Comparison of ENCODE assay signal across 8 cellular contexts in the genomic region with DNA sequence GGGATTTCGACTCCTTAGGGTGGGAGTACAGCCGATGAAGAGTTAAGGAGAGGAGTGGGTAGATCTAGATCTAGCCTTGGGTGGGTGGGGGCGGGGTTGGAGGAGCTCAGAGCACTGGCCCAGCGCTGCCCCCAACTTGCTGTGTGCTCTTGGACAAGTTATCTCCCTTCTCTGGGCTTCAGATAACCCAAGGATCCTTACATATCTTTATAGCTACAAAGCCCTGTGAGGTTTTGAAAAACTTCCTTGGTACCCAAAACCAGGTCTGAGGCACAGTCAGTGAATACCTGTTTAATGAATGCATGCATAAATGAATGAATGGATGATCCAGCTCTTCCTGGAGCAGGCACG. TPM values are rescaled to one million over a fixed set of nuclear protein-coding genes. Genes with fewer than 3 reads are reported as not detected.
DNase-seq lines count a peak whose midpoint lies in the region; ATAC-seq and TF ChIP-seq lines count a peak whose summit lies in the region.

No MANE protein-coding gene starts in this region.

- peaks cover 33% of the 10 kb centered on the region for H4K20me1 ChIP-seq in neural progenitor cell (ENCODE audit: low read depth)

- TF ChIP-seq CTCF in CD14-positive monocyte (IDR thresholded peaks at IDR 0.05): no peak
- TF ChIP-seq CTCF in neural progenitor cell (IDR thresholded peaks at IDR 0.05): no peak

- H3F3A ChIP-seq in neural progenitor cell (ENCODE audit: low read depth): peaks cover 16% of the 10 kb centered on the region

- POLR2A ChIA-PET in HEK293T (lab: Yijun Ruan, JAX): no interaction called here

- H2AFZ ChIP-seq in neural progenitor cell (replicated peaks): no peak overlapping the region

- H3K79me2 ChIP-seq in neural progenitor cell (ENCODE audit: low read depth): peaks cover 36% of the 10 kb centered on the region

- H3K9me3 ChIP-seq in MG63 (no peaks in the 10 kb centered on the region), ectodermal cell (ENCODE audit: control insufficient read depth, low read length) (no peaks in the 10 kb centered on the region), neural progenitor cell (ENCODE audit: low read depth) (no peaks in the 10 kb centered on the region)

- CTCF ChIA-PET in HEK293T (lab: Yijun Ruan, JAX): no interaction called here

- H3K36me3 ChIP-seq in MG63 (peaks cover 26% of the 10 kb centered on the region), ectodermal cell (ENCODE audit: control insufficient read depth, insufficient read depth, low read length) (peaks cover 3% of the 10 kb centered on the region), neural progenitor cell (peaks cover 5% of the 10 kb centered on the region)

- 57 to 58% methylated on average over 4 to 5 of the region's 5 CpGs for WGBS in ectodermal cell, 2 experiments

- H3K27me3 Mint-ChIP-seq in CD14-positive monocyte (ENCODE audit: low read depth in 3 of 3) (no peaks in the 10 kb centered on the region), neural progenitor cell (ENCODE audit: insufficient read depth, low read depth) (no peaks in the 10 kb centered on the region)

- no peak for ATAC-seq in HG02759 (IDR thresholded peaks at IDR 0.05; ENCODE audit: unreplicated experiment)

- H3K36me3 Mint-ChIP-seq in CD14-positive monocyte (peaks cover 4 to 6% of the 10 kb centered on the region in 2 donors), neural progenitor cell (peaks cover 6% of the 10 kb centered on the region)

- intact Hi-C loops in CD14-positive monocyte (cut with micrococcal nuclease): loop anchor here (5.0 to 10.0 kb wide), 2 partner anchors 327 to 495 kb away; a partner anchor contains a TSS

- H3K9ac ChIP-seq in neural progenitor cell: no peak overlapping the region

- H3K27ac ChIP-seq in ectodermal cell (ENCODE audit: insufficient read depth, low read depth, low read length, poor library complexity, severe bottlenecking) (no peak overlapping the region), neural progenitor cell (no peak overlapping the region)

- H3K4me1 Mint-ChIP-seq in CD14-positive monocyte: peaks cover 39% of the 10 kb centered on the region
- H3K4me1 Mint-ChIP-seq in neural progenitor cell: peaks cover 45% of the 10 kb centered on the region

- H3K4me1 ChIP-seq in ectodermal cell (ENCODE audit: control insufficient read depth, insufficient read depth, low read length) (no peaks in the 10 kb centered on the region), neural progenitor cell (peaks cover 32% of the 10 kb centered on the region)

- H3K4me3 Mint-ChIP-seq in CD14-positive monocyte (peak overlapping the region; percentile 72 to 80), neural progenitor cell (peak overlapping the region; percentile 83)

- H3K27me3 ChIP-seq in MG63 (no peaks in the 10 kb centered on the region), ectodermal cell (ENCODE audit: control insufficient read depth, insufficient read depth, low read length, poor library complexity, severe bottlenecking) (no peaks in the 10 kb centered on the region), neural progenitor cell (peaks cover 15% of the 10 kb centered on the region)

- H3K4me3 ChIP-seq in MG63 (peak overlapping the region; percentile 76), ectodermal cell (ENCODE audit: insufficient read depth, low read depth, low read length) (peak overlapping the region; percentile 59), neural progenitor cell (peak overlapping the region; percentile 52)

- H3K4me2 ChIP-seq in neural progenitor cell: peak overlapping the region; percentile 83

- DNase-seq in CD14-positive monocyte (ENCODE audit: low spot score) (no peak), MG63 (no peak), neural progenitor cell (ENCODE audit: low spot score) (no peak), iPS-NIHi11 (ENCODE audit: low spot score) (no peak), HEK293T (ENCODE audit: extremely low spot score) (no peak), NCI-H1694 treated with DMSO at 0.1 percent for 48 hours (lab: John Stamatoyannopoulos, UW) (no peak)

- H3K9me3 Mint-ChIP-seq in CD14-positive monocyte (no peaks in the 10 kb centered on the region), neural progenitor cell (no peaks in the 10 kb centered on the region)

- H3K27ac Mint-ChIP-seq in CD14-positive monocyte: peak overlapping the region in 2 of 7 donors; percentile 37 to 80
- peak overlapping the region; percentile 25 for H3K27ac Mint-ChIP-seq in neural progenitor cell

TF ChIP-seq in HEK293T, 16 proteins besides CTCF, POLR2A, EP300 and RAD21:
- no peak for TF ChIP-seq FOXA1 (IDR thresholded peaks at IDR 0.05)

RNA-seq across cellular contexts. Expression of a gene that starts 1.3 kb away (rescaled TPM):
- polyA plus RNA-seq in CD14-positive monocyte: 10 to 100 TPM; 22.7 to 23.6 TPM
- 471 and 646 TPM in 2 replicates for total RNA-seq in MG63 (2014; rRNA removed; shearing (Covaris generic); ENCODE audit: low replicate concordance)
- polyA plus RNA-seq in ectodermal cell (2013, experiment 1 of 4): 332 TPM
- 309 TPM for polyA plus RNA-seq in ectodermal cell (2013, experiment 2 of 4)
- polyA plus RNA-seq in ectodermal cell (2013, experiment 3 of 4): 238 TPM
- 239 TPM for polyA plus RNA-seq in ectodermal cell (2013, experiment 4 of 4)
- total RNA-seq in neural progenitor cell (ENCODE audit: low replicate concordance): 348 and 437 TPM in 2 replicates
